ENCODE assay signal across 24 cellular contexts in genomic region chr2:82789886-82790276, GRCh38.
A peak's percentile ranks its signal among the peaks of the same experiment; 100 is the strongest.
DNase-seq lines count a peak whose midpoint lies in the region; ATAC-seq, FAIRE-seq and TF ChIP-seq lines count a peak whose summit lies in the region.
"Had no signal": no experiment of that assay in that cellular context is flagged by ENCODE, and none has a peak within 500 bp of the region (broad histone marks: within the 10 kb centered on the region; RNA-seq: fewer than 3 reads in every experiment).

No MANE protein-coding gene starts in this region.

- TF ChIP-seq POLR2A in A549 (IDR thresholded peaks at IDR 0.05; ENCODE audit: low read length) (no peak), esophagus muscularis mucosa (IDR thresholded peaks at IDR 0.05; ENCODE audit: low read depth) (no peak)

- H2BK12ac ChIP-seq in mesenchymal stem cell (ENCODE audit: low read length in 2 of 2), result no peak overlapping the region

- H3K9me3 ChIP-seq in A549, result no peaks in the 10 kb centered on the region
- no peaks in the 10 kb centered on the region for H3K9me3 ChIP-seq in PC-3 (ENCODE audit: low read length)
- H3K9me3 ChIP-seq in esophagus muscularis mucosa, result no peaks in the 10 kb centered on the region
- H3K9me3 ChIP-seq in mesenchymal stem cell (ENCODE audit: control insufficient read depth, low read length), result no peaks in the 10 kb centered on the region
- no peaks in the 10 kb centered on the region for H3K9me3 ChIP-seq in endodermal cell (ENCODE audit: control insufficient read depth, low read length)
- H3K9me3 ChIP-seq: gastrocnemius medialis, transverse colon had no signal

- peak overlapping the region; percentile 37 for H2AFZ ChIP-seq in PC-3 (ENCODE audit: low read length)
- no peak overlapping the region for H2AFZ ChIP-seq in mesenchymal stem cell (ENCODE audit: low read depth, low read length)

- H2BK15ac ChIP-seq in mesenchymal stem cell (ENCODE audit: low read depth, poor library complexity, severe bottlenecking), result no peak overlapping the region

- H3K27ac Mint-ChIP-seq in natural killer cell treated with Interleukin-12 subunit alpha and Interleukin-12 subunit beta and Interleukin-15 and Interleukin-18, amount 100 ng/mL, for 72 hours, result no peak overlapping the region
- no peak overlapping the region for H3K27ac Mint-ChIP-seq in endodermal cell
- H3K27ac Mint-ChIP-seq: activated CD4-positive, alpha-beta T cell treated with anti-CD3 and anti-CD28 coated beads, Interleukin-2, amount 10 ng/mL, durations not matched to agents 24 days and 14 days; activated CD8-positive, alpha-beta memory T cell treated with anti-CD3 and anti-CD28 coated beads, Interleukin-2, amount 10 ng/mL, durations not matched to agents 7 days and 5 days; activated naive CD8-positive, alpha-beta T cell treated with anti-CD3 and anti-CD28 coated beads for 36 hours; activated T-helper 17 cell treated with anti-CD3 and anti-CD28 coated beads, Interleukin-2, amount 50 U/mL, for 72 hours; B cell; natural killer cell; progenitor cell of endocrine pancreas; stimulated activated naive B cell treated with anti-CD40 and anti-IgM and Interleukin-4, amounts not matched to agents 10 μg/mL and 1 μg/mL and 100 μg/mL, for 72 hours had no signal

- H3K9me3 Mint-ChIP-seq in natural killer cell treated with Interleukin-12 subunit alpha and Interleukin-12 subunit beta and Interleukin-15 and Interleukin-18, amount 100 ng/mL, for 72 hours, result peaks cover 9% of the 10 kb centered on the region
- H3K9me3 Mint-ChIP-seq in endodermal cell, result no peaks in the 10 kb centered on the region
- H3K9me3 Mint-ChIP-seq: activated CD4-positive, alpha-beta T cell treated with anti-CD3 and anti-CD28 coated beads, Interleukin-2, amount 10 ng/mL, durations not matched to agents 24 days and 14 days had no signal

- H3K36me3 ChIP-seq in PC-3 (ENCODE audit: low read depth, low read length) (no peaks in the 10 kb centered on the region), esophagus muscularis mucosa (no peaks in the 10 kb centered on the region), mesenchymal stem cell (ENCODE audit: control insufficient read depth in 1 of 2, insufficient read depth in 2 of 2, low read depth in 1 of 2, low read length in 2 of 2) (no peaks in the 10 kb centered on the region), endodermal cell (ENCODE audit: control insufficient read depth, insufficient read depth, low read length) (no peaks in the 10 kb centered on the region)
- H3K36me3 ChIP-seq: gastrocnemius medialis, transverse colon had no signal

- H3K9ac ChIP-seq in PC-3 (ENCODE audit: low read length) (peak overlapping the region; percentile 14; the same call in 1 of the 2 replicates), mesenchymal stem cell (ENCODE audit: low read length) (no peak overlapping the region), endodermal cell (ENCODE audit: extremely low read depth, low read length, poor library complexity, severe bottlenecking) (no peak overlapping the region)

- POLR2A ChIA-PET in A549 (lab: Yijun Ruan, JAX), result no interaction called here
- POLR2A ChIA-PET in PC-3 (lab: Charles Lee; ENCODE audit: unreplicated experiment), result no interaction called here

- no peaks in the 10 kb centered on the region for H3K79me1 ChIP-seq in mesenchymal stem cell (replicated peaks; ENCODE audit: low read length, poor library complexity, severe bottlenecking)

- H3K14ac ChIP-seq in mesenchymal stem cell (ENCODE audit: low read length in 2 of 2), result no peak overlapping the region

- H3K4me1 ChIP-seq in A549, result no peaks in the 10 kb centered on the region
- H3K4me1 ChIP-seq in PC-3 (ENCODE audit: insufficient read depth, low read length), result peaks cover 33% of the 10 kb centered on the region
- peaks cover 0 to 40% (median 24%) of the 10 kb centered on the region in 4 donors for H3K4me1 ChIP-seq in esophagus muscularis mucosa
- H3K4me1 ChIP-seq in mesenchymal stem cell (ENCODE audit: control insufficient read depth, insufficient read depth, low read depth, low read length), result peaks cover 6% of the 10 kb centered on the region
- H3K4me1 ChIP-seq in endodermal cell (ENCODE audit: control insufficient read depth, insufficient read depth, low read length), result no peaks in the 10 kb centered on the region
- H3K4me1 ChIP-seq: gastrocnemius medialis, transverse colon had no signal

- H3K4me2 ChIP-seq in A549 (peak overlapping the region; percentile 43), PC-3 (ENCODE audit: low read length) (peak overlapping the region; percentile 64), mesenchymal stem cell (ENCODE audit: low read length, poor library complexity, severe bottlenecking) (peak overlapping the region; percentile 64)

- TF ChIP-seq EP300 in A549 (IDR thresholded peaks at IDR 0.05), result no peak
- no peak for TF ChIP-seq EP300 in esophagus muscularis mucosa (IDR thresholded peaks at IDR 0.05)

- 17% methylated on average over 2 of the region's 2 CpGs for WGBS in A549 (ENCODE audit: missing lambda C conversion rate)
- 46% methylated on average over 2 of the region's 2 CpGs for WGBS in esophagus muscularis mucosa
- WGBS in mesenchymal stem cell, result 69% methylated on average over 1 of the region's 2 CpGs
- 100% methylated on average over 2 of the region's 2 CpGs; no CpG with 5 or more reads in 1 of the 2 experiments for whole genome bisulfite sequencing in endodermal cell (ENCODE audit: insufficient coverage in 1 of 2, insufficient read length in 1 of 2), 2 experiments

- H3K27me3 Mint-ChIP-seq in natural killer cell treated with Interleukin-12 subunit alpha and Interleukin-12 subunit beta and Interleukin-15 and Interleukin-18, amount 100 ng/mL, for 72 hours, result no peaks in the 10 kb centered on the region
- no peaks in the 10 kb centered on the region for H3K27me3 Mint-ChIP-seq in endodermal cell (ENCODE audit: insufficient read depth)
- H3K27me3 Mint-ChIP-seq: activated CD4-positive, alpha-beta T cell treated with anti-CD3 and anti-CD28 coated beads, Interleukin-2, amount 10 ng/mL, durations not matched to agents 24 days and 14 days; activated CD8-positive, alpha-beta memory T cell treated with anti-CD3 and anti-CD28 coated beads, Interleukin-2, amount 10 ng/mL, durations not matched to agents 7 days and 5 days; activated naive CD8-positive, alpha-beta T cell treated with anti-CD3 and anti-CD28 coated beads for 36 hours; activated T-helper 17 cell treated with anti-CD3 and anti-CD28 coated beads, Interleukin-2, amount 50 U/mL, for 72 hours; B cell; progenitor cell of endocrine pancreas; stimulated activated naive B cell treated with anti-CD40 and anti-IgM and Interleukin-4, amounts not matched to agents 10 μg/mL and 1 μg/mL and 100 μg/mL, for 72 hours had no signal

- H3K4me3 ChIP-seq in A549, result no peak overlapping the region
- peak overlapping the region; percentile 42; the same call in 1 of the 2 replicates for H3K4me3 ChIP-seq in PC-3 (ENCODE audit: low read length)
- no peak overlapping the region for H3K4me3 ChIP-seq in esophagus muscularis mucosa
- H3K4me3 ChIP-seq in mesenchymal stem cell (ENCODE audit: insufficient read depth in 1 of 2, low read depth in 1 of 2, low read length in 2 of 2), result no peak overlapping the region
- no peak overlapping the region for H3K4me3 ChIP-seq in endodermal cell (ENCODE audit: low read length)
- H3K4me3 ChIP-seq: gastrocnemius medialis, K562, skin epidermis, transverse colon had no signal

- H3K27me3 ChIP-seq in PC-3 (ENCODE audit: low read length), result no peaks in the 10 kb centered on the region
- no peaks in the 10 kb centered on the region for H3K27me3 ChIP-seq in esophagus muscularis mucosa
- H3K27me3 ChIP-seq in mesenchymal stem cell (ENCODE audit: control insufficient read depth in 1 of 2, insufficient read depth in 1 of 2, low read length in 2 of 2), result no peaks in the 10 kb centered on the region
- no peaks in the 10 kb centered on the region for H3K27me3 ChIP-seq in endodermal cell (ENCODE audit: control insufficient read depth, insufficient read depth, low read length, poor library complexity, severe bottlenecking)
- H3K27me3 ChIP-seq: gastrocnemius medialis, transverse colon had no signal

- no peak for TF ChIP-seq RAD21 in A549 (conservative IDR thresholded peaks at IDR 0.05 in 1 of 2, IDR thresholded peaks at IDR 0.05 in 1 of 2)

- H2AK5ac ChIP-seq in mesenchymal stem cell (ENCODE audit: low read length, severe bottlenecking), result no peak overlapping the region

- no peak for FAIRE-seq in A549 (lab: Jason Lieb, UNC)
- FAIRE-seq: K562 had no signal

- no peaks in the 10 kb centered on the region for H3K9me2 ChIP-seq in PC-3 (replicated peaks; ENCODE audit: low read length)

- no peak overlapping the region for H3K18ac ChIP-seq in mesenchymal stem cell (ENCODE audit: low read depth in 1 of 2, low read length in 2 of 2)

- H3K4me1 Mint-ChIP-seq in natural killer cell treated with Interleukin-12 subunit alpha and Interleukin-12 subunit beta and Interleukin-15 and Interleukin-18, amount 100 ng/mL, for 72 hours (ENCODE audit: low read depth in 2 of 2), result no peaks in the 10 kb centered on the region
- H3K4me1 Mint-ChIP-seq in endodermal cell, result no peaks in the 10 kb centered on the region
- H3K4me1 Mint-ChIP-seq: activated CD4-positive, alpha-beta T cell treated with anti-CD3 and anti-CD28 coated beads, Interleukin-2, amount 10 ng/mL, durations not matched to agents 24 days and 14 days; activated CD8-positive, alpha-beta memory T cell treated with anti-CD3 and anti-CD28 coated beads, Interleukin-2, amount 10 ng/mL, durations not matched to agents 7 days and 5 days; activated naive CD8-positive, alpha-beta T cell treated with anti-CD3 and anti-CD28 coated beads for 36 hours; activated T-helper 17 cell treated with anti-CD3 and anti-CD28 coated beads, Interleukin-2, amount 50 U/mL, for 72 hours; B cell; natural killer cell; stimulated activated naive B cell treated with anti-CD40 and anti-IgM and Interleukin-4, amounts not matched to agents 10 μg/mL and 1 μg/mL and 100 μg/mL, for 72 hours had no signal

- no peak overlapping the region for H4K8ac ChIP-seq in mesenchymal stem cell (ENCODE audit: low read length)

- DNase-seq in A549 (ENCODE audit: low read depth in 1 of 2, low spot score in 1 of 2) (no peak), PC-3 (peak; percentile 49), esophagus muscularis mucosa (ENCODE audit: extremely low spot score) (no peak), mesenchymal stem cell (no peak), endodermal cell (no peak), kidney glomerular epithelial cell (lab: John Stamatoyannopoulos, UW) (no peak)
- no peak for DNase-seq in natural killer cell treated with Interleukin-12 subunit alpha and Interleukin-12 subunit beta and Interleukin-15 and Interleukin-18, amount 100 ng/mL, for 72 hours (ENCODE audit: low spot score)
- no peak for DNase-seq in stimulated activated naive CD4-positive, alpha-beta T cell treated with Interleukin-2 at 50 U/mL for 16 hours (lab: John Stamatoyannopoulos, UW)
- DNase-seq: 8988T; activated CD4-positive, alpha-beta T cell treated with anti-CD3 and anti-CD28 coated beads, Interleukin-2, amount 10 ng/mL, durations not matched to agents 24 days and 14 days; activated CD8-positive, alpha-beta memory T cell treated with anti-CD3 and anti-CD28 coated beads, Interleukin-2, amount 10 ng/mL, durations not matched to agents 7 days and 5 days; activated naive CD8-positive, alpha-beta T cell treated with anti-CD3 and anti-CD28 coated beads for 36 hours; cortex of kidney; gastrocnemius medialis; natural killer cell; NCI-H82; stimulated activated CD4-positive, alpha-beta T cell treated with anti-CD3 and anti-CD28 coated beads, Interleukin-2, amount 100 ng/mL, for 24 hours; stimulated activated naive B cell treated with anti-CD40 and anti-IgM and Interleukin-4, amounts not matched to agents 10 μg/mL and 1 μg/mL and 100 μg/mL, for 72 hours; transverse colon had no signal

- H3K79me2 ChIP-seq in PC-3 (ENCODE audit: low read length), result no peaks in the 10 kb centered on the region

- peaks cover 4% of the 10 kb centered on the region for H3F3A ChIP-seq in PC-3 (ENCODE audit: low read length, unreplicated experiment)

- no peak for TF ChIP-seq CTCF in A549 (IDR thresholded peaks at IDR 0.05)
- TF ChIP-seq CTCF in PC-3 (conservative IDR thresholded peaks at IDR 0.05; ENCODE audit: low read depth, low read length), result no peak
- no peak for TF ChIP-seq CTCF in esophagus muscularis mucosa (IDR thresholded peaks at IDR 0.05)
- TF ChIP-seq CTCF in endodermal cell (conservative IDR thresholded peaks at IDR 0.05), result no peak

- no peak overlapping the region for H3K4ac ChIP-seq in mesenchymal stem cell (ENCODE audit: low read depth in 1 of 2, low read length in 2 of 2)

- no peaks in the 10 kb centered on the region for H3K36me3 Mint-ChIP-seq in natural killer cell treated with Interleukin-12 subunit alpha and Interleukin-12 subunit beta and Interleukin-15 and Interleukin-18, amount 100 ng/mL, for 72 hours
- no peaks in the 10 kb centered on the region for H3K36me3 Mint-ChIP-seq in endodermal cell (ENCODE audit: low read depth)
- H3K36me3 Mint-ChIP-seq: activated CD8-positive, alpha-beta memory T cell treated with anti-CD3 and anti-CD28 coated beads, Interleukin-2, amount 10 ng/mL, durations not matched to agents 7 days and 5 days; activated naive CD8-positive, alpha-beta T cell treated with anti-CD3 and anti-CD28 coated beads for 36 hours; natural killer cell; stimulated activated naive B cell treated with anti-CD40 and anti-IgM and Interleukin-4, amounts not matched to agents 10 μg/mL and 1 μg/mL and 100 μg/mL, for 72 hours had no signal

- H3K27ac ChIP-seq in A549 (no peak overlapping the region), PC-3 (ENCODE audit: low read length) (peak overlapping the region; percentile 79), esophagus muscularis mucosa (replicated peaks in 1 of 4) (peak overlapping the region; percentile 25 to 60 (median 38)), mesenchymal stem cell (ENCODE audit: low read length, poor library complexity, severe bottlenecking) (no peak overlapping the region), endodermal cell (ENCODE audit: low read depth, low read length) (no peak overlapping the region)
- H3K27ac ChIP-seq: gastrocnemius medialis, skin epidermis, transverse colon had no signal

- intact Hi-C loops in PC-3 (cut with micrococcal nuclease), result loop anchor here (5.0 to 10.0 kb wide), 2 partner anchors 92 to 445 kb away; no protein-coding TSS in a partner anchor
- intact Hi-C loops in esophagus muscularis mucosa (cut with DNase I), result no loop called here

- no peak overlapping the region for H3K23ac ChIP-seq in mesenchymal stem cell (ENCODE audit: low read length in 2 of 2)

- no peak overlapping the region for H2BK120ac ChIP-seq in mesenchymal stem cell (ENCODE audit: low read depth, low read length)

- no peak overlapping the region for H3K4me3 Mint-ChIP-seq in natural killer cell treated with Interleukin-12 subunit alpha and Interleukin-12 subunit beta and Interleukin-15 and Interleukin-18, amount 100 ng/mL, for 72 hours
- no peak overlapping the region for H3K4me3 Mint-ChIP-seq in endodermal cell
- H3K4me3 Mint-ChIP-seq: activated CD4-positive, alpha-beta T cell treated with anti-CD3 and anti-CD28 coated beads, Interleukin-2, amount 10 ng/mL, durations not matched to agents 24 days and 14 days; activated CD8-positive, alpha-beta memory T cell treated with anti-CD3 and anti-CD28 coated beads, Interleukin-2, amount 10 ng/mL, durations not matched to agents 7 days and 5 days; activated naive CD8-positive, alpha-beta T cell treated with anti-CD3 and anti-CD28 coated beads for 36 hours; activated T-helper 17 cell treated with anti-CD3 and anti-CD28 coated beads, Interleukin-2, amount 50 U/mL, for 72 hours; B cell; natural killer cell; stimulated activated naive B cell treated with anti-CD40 and anti-IgM and Interleukin-4, amounts not matched to agents 10 μg/mL and 1 μg/mL and 100 μg/mL, for 72 hours had no signal

- H4K91ac ChIP-seq in mesenchymal stem cell (ENCODE audit: low read length), result no peak overlapping the region

- no peak overlapping the region for H2BK5ac ChIP-seq in mesenchymal stem cell (ENCODE audit: low read depth, low read length, poor library complexity, severe bottlenecking)

- no peaks in the 10 kb centered on the region for H4K20me1 ChIP-seq in PC-3 (ENCODE audit: low read length)

- CTCF ChIA-PET in A549 (lab: Yijun Ruan, JAX), result no interaction called here
- CTCF ChIA-PET in PC-3 (lab: Charles Lee), result no interaction called here

- no TSS peak for BruUV-seq in PC-3 (replicated peaks; lab: Mats Ljungman, UMichigan)

- ATAC-seq in A549 (peak; percentile 50 to 56; a peak in 3 of 6 replicates), PC-3 (peak; percentile 74)
- no peak for ATAC-seq in natural killer cell treated with Interleukin-12 subunit alpha and Interleukin-12 subunit beta and Interleukin-15 and Interleukin-18, amount 100 ng/mL, for 72 hours
- ATAC-seq: activated CD8-positive, alpha-beta memory T cell treated with anti-CD3 and anti-CD28 coated beads, Interleukin-2, amount 10 ng/mL, durations not matched to agents 7 days and 5 days; activated T-helper 17 cell treated with anti-CD3 and anti-CD28 coated beads, Interleukin-2, amount 50 U/mL, for 72 hours; gastrocnemius medialis; natural killer cell; stimulated activated naive B cell treated with anti-CD40 and anti-IgM and Interleukin-4, amounts not matched to agents 10 μg/mL and 1 μg/mL and 100 μg/mL, for 72 hours had no signal

Comparison
In these comparisons a context has a peak if more than half of its experiments do, and no peak if none do; other contexts are left out.
1. ATAC-seq: peak in A549 (2 of 2) and PC-3 (single experiment); none in natural killer cell treated with Interleukin-12 subunit alpha and Interleukin-12 subunit beta and Interleukin-15 and Interleukin-18, amount 100 ng/mL, for 72 hours (0 of 2).
2. H3K27ac ChIP-seq: peak in PC-3 (single experiment) and esophagus muscularis mucosa (4 of 4); none in A549 (0 of 2), mesenchymal stem cell (single experiment) and endodermal cell (single experiment).
3. Peak in every context shown above with its lines, with median percentiles within 50 percentile points of each other: H3K4me2 ChIP-seq.